8 cellular contexts compared by ENCODE assay signal in genomic region chr3:172635588-172635987, GRCh38.
DNase-seq lines count a peak whose midpoint lies in the region; ATAC-seq, FAIRE-seq and TF ChIP-seq lines count a peak whose summit lies in the region.

No MANE protein-coding gene starts in this region.

- TF ChIP-seq POLR2A in GM12892 (IDR thresholded peaks at IDR 0.05; ENCODE audit: low read depth, low read length) = no peak

- peak; percentile 16 for DNase-seq in GM12892 (ENCODE audit: insufficient read length)
- DNase-seq in epithelial cell of proximal tubule (ENCODE audit: low read depth) = peak; percentile 59
- no peak for DNase-seq in iPS-NIHi11 (ENCODE audit: low spot score)
- DNase-seq in CD1c-positive myeloid dendritic cell (ENCODE audit: extremely low spot score) = no peak
- no peak for DNase-seq in MV-4-11 (lab: John Stamatoyannopoulos, UW)
- no peak for DNase-seq in activated naive CD4-positive, alpha-beta T cell (lab: John Stamatoyannopoulos, UW)

- ATAC-seq in GM21360 (IDR thresholded peaks at IDR 0.05; ENCODE audit: unreplicated experiment) (peak; percentile 99), HG03469 (IDR thresholded peaks at IDR 0.05; ENCODE audit: unreplicated experiment) (peak; percentile 99)

- TF ChIP-seq CTCF in epithelial cell of proximal tubule (conservative IDR thresholded peaks at IDR 0.05; ENCODE audit: low read depth, low read length) = no peak

- H3K4me3 ChIP-seq in epithelial cell of proximal tubule (ENCODE audit: low read depth, low read length) = no peak overlapping the region

- FAIRE-seq in GM12892 (lab: Jason Lieb, UNC) = peak; percentile 91

Comparison
In these comparisons a context has a peak if more than half of its experiments do, and no peak if none do; other contexts are left out.
1. DNase-seq: peak in GM12892 (single experiment) and epithelial cell of proximal tubule (single experiment); none in iPS-NIHi11 (single experiment), CD1c-positive myeloid dendritic cell (single experiment), MV-4-11 (single experiment) and activated naive CD4-positive, alpha-beta T cell (0 of 4).